In the genomic region with DNA sequence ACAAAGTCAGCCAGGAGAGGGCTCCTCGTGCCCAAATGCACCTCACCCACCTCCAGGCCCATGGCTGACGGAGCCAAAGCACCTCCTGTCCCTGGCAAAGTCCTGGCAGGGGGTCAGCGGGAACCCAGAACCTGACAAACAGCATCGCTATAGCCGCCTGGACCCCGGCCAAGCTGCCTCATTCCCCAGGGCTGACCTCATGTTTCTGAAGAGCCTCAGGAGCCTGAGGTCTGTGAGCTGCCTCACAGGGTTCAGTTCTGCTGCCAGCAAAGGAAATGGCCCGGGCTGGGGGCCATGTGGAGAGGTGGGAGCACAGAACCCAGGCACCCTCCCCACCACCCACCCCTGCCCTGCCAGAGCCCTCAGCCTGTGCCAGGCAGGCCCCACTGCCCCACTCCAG, we compare ENCODE assay signal across 1 cellular context.
TF ChIP-seq lines count a peak whose summit lies in the region.

No MANE protein-coding gene starts in this region.

TF ChIP-seq in SK-N-SH, 30 proteins besides CTCF, POLR2A, EP300 and RAD21 (continued from another document):
- TF ChIP-seq, protein P1, sequence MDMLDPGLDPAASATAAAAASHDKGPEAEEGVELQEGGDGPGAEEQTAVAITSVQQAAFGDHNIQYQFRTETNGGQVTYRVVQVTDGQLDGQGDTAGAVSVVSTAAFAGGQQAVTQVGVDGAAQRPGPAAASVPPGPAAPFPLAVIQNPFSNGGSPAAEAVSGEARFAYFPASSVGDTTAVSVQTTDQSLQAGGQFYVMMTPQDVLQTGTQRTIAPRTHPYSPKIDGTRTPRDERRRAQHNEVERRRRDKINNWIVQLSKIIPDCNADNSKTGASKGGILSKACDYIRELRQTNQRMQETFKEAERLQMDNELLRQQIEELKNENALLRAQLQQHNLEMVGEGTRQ (IDR thresholded peaks at IDR 0.05; ENCODE audit: borderline replicate concordance, low read depth, low read length), result no peak
- TF ChIP-seq MXI1 (IDR thresholded peaks at IDR 0.05; ENCODE audit: low read depth, low read length), result no peak
- TF ChIP-seq TCF12 (IDR thresholded peaks at IDR 0.05), result peak; percentile 72
- TF ChIP-seq, protein P2, sequence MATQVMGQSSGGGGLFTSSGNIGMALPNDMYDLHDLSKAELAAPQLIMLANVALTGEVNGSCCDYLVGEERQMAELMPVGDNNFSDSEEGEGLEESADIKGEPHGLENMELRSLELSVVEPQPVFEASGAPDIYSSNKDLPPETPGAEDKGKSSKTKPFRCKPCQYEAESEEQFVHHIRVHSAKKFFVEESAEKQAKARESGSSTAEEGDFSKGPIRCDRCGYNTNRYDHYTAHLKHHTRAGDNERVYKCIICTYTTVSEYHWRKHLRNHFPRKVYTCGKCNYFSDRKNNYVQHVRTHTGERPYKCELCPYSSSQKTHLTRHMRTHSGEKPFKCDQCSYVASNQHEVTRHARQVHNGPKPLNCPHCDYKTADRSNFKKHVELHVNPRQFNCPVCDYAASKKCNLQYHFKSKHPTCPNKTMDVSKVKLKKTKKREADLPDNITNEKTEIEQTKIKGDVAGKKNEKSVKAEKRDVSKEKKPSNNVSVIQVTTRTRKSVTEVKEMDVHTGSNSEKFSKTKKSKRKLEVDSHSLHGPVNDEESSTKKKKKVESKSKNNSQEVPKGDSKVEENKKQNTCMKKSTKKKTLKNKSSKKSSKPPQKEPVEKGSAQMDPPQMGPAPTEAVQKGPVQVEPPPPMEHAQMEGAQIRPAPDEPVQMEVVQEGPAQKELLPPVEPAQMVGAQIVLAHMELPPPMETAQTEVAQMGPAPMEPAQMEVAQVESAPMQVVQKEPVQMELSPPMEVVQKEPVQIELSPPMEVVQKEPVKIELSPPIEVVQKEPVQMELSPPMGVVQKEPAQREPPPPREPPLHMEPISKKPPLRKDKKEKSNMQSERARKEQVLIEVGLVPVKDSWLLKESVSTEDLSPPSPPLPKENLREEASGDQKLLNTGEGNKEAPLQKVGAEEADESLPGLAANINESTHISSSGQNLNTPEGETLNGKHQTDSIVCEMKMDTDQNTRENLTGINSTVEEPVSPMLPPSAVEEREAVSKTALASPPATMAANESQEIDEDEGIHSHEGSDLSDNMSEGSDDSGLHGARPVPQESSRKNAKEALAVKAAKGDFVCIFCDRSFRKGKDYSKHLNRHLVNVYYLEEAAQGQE (IDR thresholded peaks at IDR 0.05; ENCODE audit: low read depth, low read length), result no peak
- no peak for TF ChIP-seq TAF1 (IDR thresholded peaks at IDR 0.05; ENCODE audit: borderline replicate concordance, low read depth, low read length)
- no peak for TF ChIP-seq MEF2A (IDR thresholded peaks at IDR 0.05; ENCODE audit: borderline replicate concordance, low read depth)
- no peak for TF ChIP-seq SIN3A (IDR thresholded peaks at IDR 0.05; ENCODE audit: borderline replicate concordance, low read depth, low read length)
- no peak for TF ChIP-seq FOXM1 (IDR thresholded peaks at IDR 0.05; ENCODE audit: low read depth)
- TF ChIP-seq RFX5 (IDR thresholded peaks at IDR 0.05; ENCODE audit: low read length), result no peak
- TF ChIP-seq, protein P3, sequence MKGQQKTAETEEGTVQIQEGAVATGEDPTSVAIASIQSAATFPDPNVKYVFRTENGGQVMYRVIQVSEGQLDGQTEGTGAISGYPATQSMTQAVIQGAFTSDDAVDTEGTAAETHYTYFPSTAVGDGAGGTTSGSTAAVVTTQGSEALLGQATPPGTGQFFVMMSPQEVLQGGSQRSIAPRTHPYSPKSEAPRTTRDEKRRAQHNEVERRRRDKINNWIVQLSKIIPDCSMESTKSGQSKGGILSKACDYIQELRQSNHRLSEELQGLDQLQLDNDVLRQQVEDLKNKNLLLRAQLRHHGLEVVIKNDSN (IDR thresholded peaks at IDR 0.05; ENCODE audit: borderline replicate concordance, low read depth), result no peak
- TF ChIP-seq TEAD4 (IDR thresholded peaks at IDR 0.05; ENCODE audit: borderline replicate concordance, insufficient read depth), result peak; percentile 56; the same call in 1 of the 2 replicates
- TF ChIP-seq ELF1 (IDR thresholded peaks at IDR 0.05), result no peak
- TF ChIP-seq NRF1 (IDR thresholded peaks at IDR 0.05; ENCODE audit: low read depth, low read length), result no peak
- TF ChIP-seq JUND (IDR thresholded peaks at IDR 0.05), result peak; percentile 66
- TF ChIP-seq, protein P4, sequence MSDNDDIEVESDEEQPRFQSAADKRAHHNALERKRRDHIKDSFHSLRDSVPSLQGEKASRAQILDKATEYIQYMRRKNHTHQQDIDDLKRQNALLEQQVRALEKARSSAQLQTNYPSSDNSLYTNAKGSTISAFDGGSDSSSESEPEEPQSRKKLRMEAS (IDR thresholded peaks at IDR 0.05; ENCODE audit: low read depth), result peak; percentile 16; the same call in 1 of the 2 replicates
- no peak for TF ChIP-seq EZH2phosphoT487 (IDR thresholded peaks at IDR 0.05; ENCODE audit: borderline replicate concordance, low read depth)
- TF ChIP-seq, protein P5, sequence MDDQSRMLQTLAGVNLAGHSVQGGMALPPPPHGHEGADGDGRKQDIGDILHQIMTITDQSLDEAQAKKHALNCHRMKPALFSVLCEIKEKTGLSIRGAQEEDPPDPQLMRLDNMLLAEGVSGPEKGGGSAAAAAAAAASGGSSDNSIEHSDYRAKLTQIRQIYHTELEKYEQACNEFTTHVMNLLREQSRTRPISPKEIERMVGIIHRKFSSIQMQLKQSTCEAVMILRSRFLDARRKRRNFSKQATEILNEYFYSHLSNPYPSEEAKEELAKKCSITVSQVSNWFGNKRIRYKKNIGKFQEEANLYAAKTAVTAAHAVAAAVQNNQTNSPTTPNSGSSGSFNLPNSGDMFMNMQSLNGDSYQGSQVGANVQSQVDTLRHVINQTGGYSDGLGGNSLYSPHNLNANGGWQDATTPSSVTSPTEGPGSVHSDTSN (IDR thresholded peaks at IDR 0.05), result peak; percentile 16; the same call in 1 of the 2 replicates
- TF ChIP-seq YY1 (IDR thresholded peaks at IDR 0.05; ENCODE audit: low read depth), result no peak
- peak; percentile 93 for TF ChIP-seq NFIC (IDR thresholded peaks at IDR 0.05; ENCODE audit: borderline replicate concordance)
- peak; percentile 49; the same call in 1 of the 2 replicates for TF ChIP-seq RXRA (IDR thresholded peaks at IDR 0.05; ENCODE audit: borderline replicate concordance, low read depth)
- TF ChIP-seq RCOR1 (IDR thresholded peaks at IDR 0.05; ENCODE audit: low read length), result no peak
- TF ChIP-seq, protein P6, sequence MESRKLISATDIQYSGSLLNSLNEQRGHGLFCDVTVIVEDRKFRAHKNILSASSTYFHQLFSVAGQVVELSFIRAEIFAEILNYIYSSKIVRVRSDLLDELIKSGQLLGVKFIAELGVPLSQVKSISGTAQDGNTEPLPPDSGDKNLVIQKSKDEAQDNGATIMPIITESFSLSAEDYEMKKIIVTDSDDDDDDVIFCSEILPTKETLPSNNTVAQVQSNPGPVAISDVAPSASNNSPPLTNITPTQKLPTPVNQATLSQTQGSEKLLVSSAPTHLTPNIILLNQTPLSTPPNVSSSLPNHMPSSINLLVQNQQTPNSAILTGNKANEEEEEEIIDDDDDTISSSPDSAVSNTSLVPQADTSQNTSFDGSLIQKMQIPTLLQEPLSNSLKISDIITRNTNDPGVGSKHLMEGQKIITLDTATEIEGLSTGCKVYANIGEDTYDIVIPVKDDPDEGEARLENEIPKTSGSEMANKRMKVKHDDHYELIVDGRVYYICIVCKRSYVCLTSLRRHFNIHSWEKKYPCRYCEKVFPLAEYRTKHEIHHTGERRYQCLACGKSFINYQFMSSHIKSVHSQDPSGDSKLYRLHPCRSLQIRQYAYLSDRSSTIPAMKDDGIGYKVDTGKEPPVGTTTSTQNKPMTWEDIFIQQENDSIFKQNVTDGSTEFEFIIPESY (IDR thresholded peaks at IDR 0.05; ENCODE audit: borderline replicate concordance, low read depth), result no peak
- no peak for TF ChIP-seq GABPA (IDR thresholded peaks at IDR 0.05; ENCODE audit: low read depth)
- TF ChIP-seq, protein P7, sequence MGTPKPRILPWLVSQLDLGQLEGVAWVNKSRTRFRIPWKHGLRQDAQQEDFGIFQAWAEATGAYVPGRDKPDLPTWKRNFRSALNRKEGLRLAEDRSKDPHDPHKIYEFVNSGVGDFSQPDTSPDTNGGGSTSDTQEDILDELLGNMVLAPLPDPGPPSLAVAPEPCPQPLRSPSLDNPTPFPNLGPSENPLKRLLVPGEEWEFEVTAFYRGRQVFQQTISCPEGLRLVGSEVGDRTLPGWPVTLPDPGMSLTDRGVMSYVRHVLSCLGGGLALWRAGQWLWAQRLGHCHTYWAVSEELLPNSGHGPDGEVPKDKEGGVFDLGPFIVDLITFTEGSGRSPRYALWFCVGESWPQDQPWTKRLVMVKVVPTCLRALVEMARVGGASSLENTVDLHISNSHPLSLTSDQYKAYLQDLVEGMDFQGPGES (IDR thresholded peaks at IDR 0.05; ENCODE audit: low read depth, low read length), result no peak
- no peak for TF ChIP-seq POLR2AphosphoS5 (IDR thresholded peaks at IDR 0.05; ENCODE audit: low read depth, low read length)
- TF ChIP-seq CHD2 (IDR thresholded peaks at IDR 0.05; ENCODE audit: low read length, partially characterized antibody), result no peak
